Comparison of ENCODE assay signal across 8 cellular contexts in the genomic region with DNA sequence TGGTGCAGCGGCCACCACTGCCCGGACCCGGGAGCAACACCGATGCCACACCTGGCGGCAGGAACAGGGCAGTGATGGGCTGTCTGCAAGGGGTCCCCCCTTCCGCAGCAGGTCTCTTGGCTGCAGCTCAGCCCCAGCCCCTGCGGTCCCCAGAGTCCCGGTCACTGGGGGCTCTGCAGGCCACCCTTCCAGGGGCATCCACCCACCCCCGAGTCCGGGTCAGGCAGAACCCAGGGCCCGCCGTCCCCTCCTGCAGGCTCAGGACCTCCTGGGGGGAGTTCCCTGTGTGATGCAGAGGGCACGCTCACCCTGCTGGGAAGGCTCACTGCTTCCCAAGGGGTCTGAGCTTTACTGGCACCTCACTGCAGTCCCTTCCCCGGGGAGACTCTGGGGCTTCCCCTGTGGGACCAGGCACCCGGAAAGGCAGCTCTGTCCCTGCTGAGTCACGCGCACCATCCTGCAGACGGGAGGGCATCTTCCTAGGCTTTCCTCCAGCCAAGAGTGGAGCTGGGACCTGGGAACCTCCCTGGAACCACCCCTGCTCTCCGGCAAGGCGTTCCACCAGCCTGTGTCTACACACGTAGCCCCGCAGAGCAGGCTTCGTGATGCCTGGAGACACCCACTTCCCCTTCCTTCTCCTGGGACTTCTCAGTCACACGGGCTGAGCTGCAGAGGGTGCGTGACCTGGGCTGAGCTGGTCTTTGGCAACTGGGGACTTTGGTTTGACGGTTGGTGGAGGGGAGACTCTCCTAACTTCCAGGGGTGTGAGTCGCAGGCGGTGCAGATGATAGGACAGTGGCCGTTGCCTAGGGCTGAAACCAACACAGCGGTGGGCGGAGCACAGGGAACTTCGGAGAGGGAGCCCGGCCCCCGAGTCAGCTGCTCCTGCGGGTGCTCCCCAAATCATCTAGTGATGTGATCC. TPM values are rescaled to one million over a fixed set of nuclear protein-coding genes. Genes with fewer than 3 reads are reported as not detected.
DNase-seq lines count a peak whose midpoint lies in the region; ATAC-seq and TF ChIP-seq lines count a peak whose summit lies in the region.

No MANE protein-coding gene starts in this region.

- H3K36me3 Mint-ChIP-seq in type B pancreatic cell: no peaks in the 10 kb centered on the region

- intact Hi-C loops in head of caudate nucleus (cut with DNase I): no loop called here

- in situ Hi-C loops in G401 (cut with HindIII; ENCODE audit: low sequenced_read_pairs): no loop called here

- H3K9me3 Mint-ChIP-seq in type B pancreatic cell: no peaks in the 10 kb centered on the region

- ATAC-seq in HG02981 (IDR thresholded peaks at IDR 0.05; ENCODE audit: unreplicated experiment): peak; percentile 54
- no peak for ATAC-seq in GM19351 (IDR thresholded peaks at IDR 0.05; ENCODE audit: unreplicated experiment)

- DNase-seq in DMS 273 (lab: John Stamatoyannopoulos, UW; ENCODE audit: unreplicated experiment) (peak; percentile 77), SKM-1 (lab: John Stamatoyannopoulos, UW; ENCODE audit: unreplicated experiment) (peak; percentile 96), head of caudate nucleus (peak in 28 of 42 donors; percentile 20 to 69 (median 45)), type B pancreatic cell (ENCODE audit: extremely low spot score, unreplicated experiment) (peak; percentile 67), ecto neural progenitor cell (ENCODE audit: low spot score) (no peak), G401 (ENCODE audit: low spot score) (no peak)

- no peak for TF ChIP-seq CTCF in type B pancreatic cell (conservative IDR thresholded peaks at IDR 0.05)

- H3K27ac Mint-ChIP-seq in type B pancreatic cell: peak overlapping the region; percentile 49

- peaks cover 10% of the 10 kb centered on the region for H3K27me3 Mint-ChIP-seq in type B pancreatic cell

- peaks cover 9% of the 10 kb centered on the region for H3K4me1 Mint-ChIP-seq in type B pancreatic cell (ENCODE audit: unreplicated experiment)

- H3K4me3 Mint-ChIP-seq in type B pancreatic cell: peak overlapping the region; percentile 4

RNA-seq across cellular contexts. Expression of gene SLC25A10, which starts 23.4 kb away (rescaled TPM):
- total RNA-seq in type B pancreatic cell (ENCODE audit: low replicate concordance): 23.8 and 27.6 TPM in 2 replicates
- 72.3 and 73.9 TPM in 2 replicates for total RNA-seq in G401 (2014; rRNA removed; shearing (Covaris generic))

RNA-seq across cellular contexts. Expression of gene MRPL12, which starts 32.3 kb away (rescaled TPM):
- 87.9 and 107 TPM in 2 replicates for total RNA-seq in type B pancreatic cell (ENCODE audit: low replicate concordance)
- 238 and 244 TPM in 2 replicates for total RNA-seq in G401 (2014; rRNA removed; shearing (Covaris generic))

RNA-seq across cellular contexts. Expression of gene HGS, which starts 51.6 kb away (rescaled TPM):
- total RNA-seq in type B pancreatic cell (ENCODE audit: low replicate concordance): 115 and 119 TPM in 2 replicates
- 85.0 and 88.7 TPM in 2 replicates for total RNA-seq in G401 (2014; rRNA removed; shearing (Covaris generic))

RNA-seq across cellular contexts. Expression of gene ARL16, which starts 51.8 kb away (rescaled TPM):
- total RNA-seq in type B pancreatic cell (ENCODE audit: low replicate concordance): 41.5 and 47.2 TPM in 2 replicates
- 64.2 and 77.4 TPM in 2 replicates for total RNA-seq in G401 (2014; rRNA removed; shearing (Covaris generic))

Comparison
In these comparisons a context has a peak if more than half of its experiments do, and no peak if none do; other contexts are left out.
1. DNase-seq: peak in DMS 273 (single experiment), SKM-1 (single experiment), head of caudate nucleus (28 of 42) and type B pancreatic cell (single experiment); none in ecto neural progenitor cell (single experiment) and G401 (single experiment).